1 cellular context compared by ENCODE assay signal in genomic region chr21:36973986-36974850, GRCh38.
TF ChIP-seq lines count a peak whose summit lies in the region.

No MANE protein-coding gene starts in this region.

TF ChIP-seq in WTC11, 78 proteins besides CTCF, POLR2A, EP300 and RAD21 (continued from another document):
- TF ChIP-seq ZNF281 (CRISPR knock-in tag; IDR thresholded peaks at IDR 0.05) (no peak), ZNF232 (CRISPR knock-in tag; IDR thresholded peaks at IDR 0.05) (no peak), ATF6 (CRISPR knock-in tag; IDR thresholded peaks at IDR 0.05) (no peak), KAT7 (CRISPR knock-in tag; IDR thresholded peaks at IDR 0.05; ENCODE audit: borderline replicate concordance) (no peak), CREB1 (CRISPR knock-in tag; IDR thresholded peaks at IDR 0.05) (no peak), MYBL2 (CRISPR knock-in tag; IDR thresholded peaks at IDR 0.05) (no peak), GABPB1 (CRISPR knock-in tag; IDR thresholded peaks at IDR 0.05) (no peak), HMGA2 (CRISPR knock-in tag; IDR thresholded peaks at IDR 0.05) (no peak), E2F1 (CRISPR knock-in tag; IDR thresholded peaks at IDR 0.05) (no peak), FOXP1 (CRISPR knock-in tag; IDR thresholded peaks at IDR 0.05; ENCODE audit: borderline replicate concordance) (no peak), ZBTB43 (CRISPR knock-in tag; IDR thresholded peaks at IDR 0.05) (no peak)
